ENCODE assay signal across 8 cellular contexts in the genomic region with DNA sequence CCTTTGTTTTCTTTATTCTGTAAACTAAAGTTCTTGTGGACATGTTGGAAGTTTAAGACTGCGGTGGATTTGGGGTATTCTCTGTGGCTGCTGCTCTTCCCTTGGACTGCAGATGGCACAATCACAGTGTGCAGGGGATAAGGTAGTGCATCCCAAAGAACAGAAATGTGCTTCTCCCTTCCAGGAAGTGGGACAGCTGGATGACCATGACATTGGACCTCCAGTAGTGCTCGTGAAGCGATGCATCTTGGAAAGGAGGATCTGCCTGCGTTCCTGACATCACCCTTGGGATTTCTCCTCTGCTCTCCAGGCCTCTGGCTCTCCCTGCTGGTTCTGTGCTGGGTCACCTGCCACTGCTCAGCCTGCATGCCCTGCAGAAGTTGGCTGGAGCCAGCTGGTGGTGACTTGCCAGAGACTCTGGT.
DNase-seq lines count a peak whose midpoint lies in the region; ATAC-seq and TF ChIP-seq lines count a peak whose summit lies in the region.

No MANE protein-coding gene starts in this region.

- H3K4me1 Mint-ChIP-seq in osteocyte (ENCODE audit: unreplicated experiment) = peaks cover 22% of the 10 kb centered on the region

- peaks cover 9% of the 10 kb centered on the region for H3K27me3 Mint-ChIP-seq in osteocyte (ENCODE audit: unreplicated experiment)

- no peaks in the 10 kb centered on the region for H3K36me3 Mint-ChIP-seq in osteocyte (ENCODE audit: unreplicated experiment)

- ATAC-seq in GM18519 (IDR thresholded peaks at IDR 0.05; ENCODE audit: low FRiP score, unreplicated experiment) = no peak
- no peak for ATAC-seq in GM18907 (IDR thresholded peaks at IDR 0.05; ENCODE audit: unreplicated experiment)
- ATAC-seq in GM19328 (IDR thresholded peaks at IDR 0.05; ENCODE audit: unreplicated experiment) = no peak

- H3K9me3 Mint-ChIP-seq in osteocyte (ENCODE audit: unreplicated experiment) = no peaks in the 10 kb centered on the region

- DNase-seq in GM12864 (ENCODE audit: low read depth) = no peak
- peak; percentile 72 for DNase-seq in NCI-H82 (lab: John Stamatoyannopoulos, UW)
- peak; percentile 45 for DNase-seq in epithelial cell of esophagus (ENCODE audit: low read depth)
- peak; percentile 77 for DNase-seq in osteocyte (ENCODE audit: extremely low spot score, unreplicated experiment)
- DNase-seq in mucosa of gallbladder (ENCODE audit: low spot score) = no peak

- TF ChIP-seq CTCF in GM12864 (IDR thresholded peaks at IDR 0.05; ENCODE audit: low read depth, low read length, missing control alignments) (peak; percentile 2), epithelial cell of esophagus (IDR thresholded peaks at IDR 0.05; ENCODE audit: insufficient read depth, low read depth, low read length, missing control alignments) (peak; percentile 63), osteocyte (IDR thresholded peaks at IDR 0.05) (peak; percentile 74)

- H3K4me3 Mint-ChIP-seq in osteocyte (ENCODE audit: unreplicated experiment) = no peak overlapping the region

- no peak overlapping the region for H3K4me3 ChIP-seq in GM12864 (ENCODE audit: low read depth, low read length)
- H3K4me3 ChIP-seq in epithelial cell of esophagus (ENCODE audit: low read length) = no peak overlapping the region

- no peak overlapping the region for H3K27ac Mint-ChIP-seq in osteocyte (ENCODE audit: unreplicated experiment)

Comparison
In these comparisons a context has a peak if more than half of its experiments do, and no peak if none do; other contexts are left out.
1. DNase-seq: peak in NCI-H82 (single experiment), epithelial cell of esophagus (single experiment) and osteocyte (single experiment); none in GM12864 (single experiment) and mucosa of gallbladder (single experiment).
2. CTCF ChIP-seq: peak in every context shown above with its lines; median percentile 74 in osteocyte; 63 in epithelial cell of esophagus; 2 in GM12864.